18 cellular contexts compared by ENCODE assay signal in genomic region chr11:87092567-87092966, GRCh38. TPM values are rescaled to one million over a fixed set of nuclear protein-coding genes. Genes with fewer than 3 reads are reported as not detected.
A peak's percentile ranks its signal among the peaks of the same experiment; 100 is the strongest.
DNase-seq lines count a peak whose midpoint lies in the region; ATAC-seq, FAIRE-seq and TF ChIP-seq lines count a peak whose summit lies in the region.
"Had no signal": no experiment of that assay in that cellular context is flagged by ENCODE, and none has a peak within 500 bp of the region (broad histone marks: within the 10 kb centered on the region; RNA-seq: fewer than 3 reads in every experiment).

No MANE protein-coding gene starts in this region.

- DNase-seq in kidney (no peak), small intestine (no peak)
- DNase-seq: CD8-positive, alpha-beta T cell; COR-L47; DMS153; DMS79 treated with DMSO at 0.1 percent for 48 hours; GDM1; HFFc6 had no signal

- H3K4me1 ChIP-seq in kidney (ENCODE audit: control insufficient read depth in 1 of 2, insufficient read depth in 1 of 2, low read depth in 1 of 2, low read length in 2 of 2): peaks cover 0 to 1% of the 10 kb centered on the region in 2 donors
- no peaks in the 10 kb centered on the region for H3K4me1 ChIP-seq in small intestine (ENCODE audit: control insufficient read depth in 2 of 2, insufficient read depth in 1 of 2, low read depth in 1 of 2, low read length in 1 of 2)
- H3K4me1 ChIP-seq in gastroesophageal sphincter: no peaks in the 10 kb centered on the region
- H3K4me1 ChIP-seq: A549, HAP-1 had no signal

- no peak for TF ChIP-seq POLR2A in gastroesophageal sphincter (IDR thresholded peaks at IDR 0.05)

- peak; percentile 21 for FAIRE-seq in G401.6 (lab: Jason Lieb, UNC)
- peak; percentile 9 for FAIRE-seq in TTC549 (lab: Jason Lieb, UNC)
- FAIRE-seq in endometrium (lab: Jason Lieb, UNC): peak; percentile 46
- FAIRE-seq in kidney (lab: Jason Lieb, UNC): peak; percentile 64
- FAIRE-seq in small intestine (lab: Jason Lieb, UNC): no peak
- FAIRE-seq: A549, D721Med, GM19239, H1 had no signal

- H3K36me3 ChIP-seq in kidney (ENCODE audit: control insufficient read depth in 1 of 2, insufficient read depth in 2 of 2, low read length in 2 of 2): no peaks in the 10 kb centered on the region
- H3K36me3 ChIP-seq in small intestine (ENCODE audit: control insufficient read depth in 2 of 2, insufficient read depth in 2 of 2, low read length in 2 of 2): peaks cover 0 to 2% of the 10 kb centered on the region in 2 donors
- peaks cover 0 to 23% of the 10 kb centered on the region in 2 donors for H3K36me3 ChIP-seq in gastroesophageal sphincter
- H3K36me3 ChIP-seq: HAP-1 had no signal

- intact Hi-C loops in kidney (cut with DNase I): no loop called here

- H3K9me3 ChIP-seq in kidney (ENCODE audit: control insufficient read depth in 1 of 2, low read length in 2 of 2): peaks cover 0 to 4% of the 10 kb centered on the region in 2 donors
- H3K9me3 ChIP-seq in small intestine (ENCODE audit: control insufficient read depth, low read depth): no peaks in the 10 kb centered on the region
- H3K9me3 ChIP-seq in gastroesophageal sphincter: peaks cover 0 to 17% (median 0%) of the 10 kb centered on the region in 3 donors
- H3K9me3 ChIP-seq: HAP-1 had no signal

- TF ChIP-seq CTCF in kidney (IDR thresholded peaks at IDR 0.05; ENCODE audit: borderline replicate concordance, extremely low read depth, insufficient read depth) (no peak), gastroesophageal sphincter (IDR thresholded peaks at IDR 0.05) (no peak)

- no peak overlapping the region for H3K27ac ChIP-seq in kidney (ENCODE audit: low read depth in 2 of 2, low read length in 2 of 2)
- no peak overlapping the region for H3K27ac ChIP-seq in small intestine (ENCODE audit: low read depth in 1 of 2, low read length in 1 of 2)
- H3K27ac ChIP-seq in gastroesophageal sphincter: no peak overlapping the region
- H3K27ac ChIP-seq: A549 had no signal

- H3K4me3 ChIP-seq in kidney (ENCODE audit: low read length in 2 of 2) (no peak overlapping the region), small intestine (ENCODE audit: low read depth in 1 of 2, low read length in 2 of 2) (no peak overlapping the region), gastroesophageal sphincter (no peak overlapping the region)
- H3K4me3 ChIP-seq: A549, HAP-1 had no signal

- ATAC-seq in HG02981 (IDR thresholded peaks at IDR 0.05; ENCODE audit: unreplicated experiment): no peak
- no peak for ATAC-seq in gastroesophageal sphincter
- ATAC-seq: A549; CD8-positive, alpha-beta T cell had no signal

- TF ChIP-seq EP300 in gastroesophageal sphincter (IDR thresholded peaks at IDR 0.05): no peak

- no peaks in the 10 kb centered on the region for H3K27me3 ChIP-seq in small intestine (ENCODE audit: control insufficient read depth in 2 of 2, insufficient read depth in 2 of 2, low read length in 2 of 2)
- H3K27me3 ChIP-seq in gastroesophageal sphincter: no peaks in the 10 kb centered on the region

- no peak overlapping the region for H3K9ac ChIP-seq in kidney (ENCODE audit: low read length in 2 of 2)

RNA-seq across cellular contexts. Expression of gene TMEM135, which starts 54.8 kb away (rescaled TPM):
- 24.6 TPM for total RNA-seq in kidney
- 12.0 TPM for polyA plus RNA-seq in kidney (ENCODE audit: insufficient read depth, low read depth, low replicate concordance)
- 10 to 100 TPM; 11.3 to 16.3 (median 11.9) TPM for polyA plus RNA-seq in small intestine
- total RNA-seq in gastroesophageal sphincter: 10 to 100 TPM in 3 of 4 donors, 1 to 10 TPM in 1; 9.6 to 25.7 (median 17.0) TPM
